Comparison of ENCODE assay signal across 26 cellular contexts in the genomic region with DNA sequence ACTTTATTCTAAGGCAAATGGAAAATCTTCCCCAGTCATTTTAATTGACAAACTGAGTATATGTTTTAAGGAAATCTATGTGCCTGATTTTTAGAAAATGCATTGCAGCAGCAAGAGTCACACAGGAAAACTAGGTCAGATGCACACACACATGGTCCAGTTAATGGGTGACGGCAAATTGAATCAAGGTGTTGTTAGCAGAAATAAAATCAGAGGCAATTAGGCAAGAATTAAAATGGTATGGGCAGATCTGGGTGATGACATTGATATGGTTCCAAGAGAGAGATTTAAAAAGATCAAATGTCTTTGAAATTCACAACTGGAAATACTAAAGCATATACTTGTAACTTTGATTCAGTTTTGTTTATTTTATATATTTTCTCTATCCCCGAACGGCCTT.
"Had no signal": no experiment of that assay in that cellular context is flagged by ENCODE, and none has a peak within 500 bp of the region (broad histone marks: within the 10 kb centered on the region; RNA-seq: fewer than 3 reads in every experiment).

No MANE protein-coding gene starts in this region.

- H3K4me2 ChIP-seq: hepatocyte had no signal

- DNase-seq: colonic mucosa; cortex of kidney; dermis blood vessel endothelial cell; dorsolateral prefrontal cortex; effector CD4-positive, alpha-beta T cell; effector CD8-positive, alpha-beta T cell; effector memory CD4-positive, alpha-beta T cell; effector memory CD8-positive, alpha-beta T cell; endodermal cell; erythroblast; esophagus squamous epithelium; foreskin fibroblast; foreskin keratinocyte; foreskin melanocyte; gastrocnemius medialis; glutamatergic neuron; head of caudate nucleus; heart left ventricle; heart right ventricle had no signal

- H2AFZ ChIP-seq: hepatocyte had no signal

- H3K4me3 ChIP-seq: colonic mucosa, coronary artery, dorsolateral prefrontal cortex, esophagus muscularis mucosa, esophagus squamous epithelium, gastrocnemius medialis, gastroesophageal sphincter, heart left ventricle, heart right ventricle, hepatocyte had no signal

- H3K4me1 Mint-ChIP-seq: endodermal cell had no signal

- H3K27ac Mint-ChIP-seq: dendritic cell treated with granulocyte-macrophage colony-stimulating factor and Interleukin-4, amounts not matched to agents 40 ng/mL and 50 ng/mL, for 4 days; effector memory CD8-positive, alpha-beta T cell; endodermal cell had no signal

- H3K4me1 ChIP-seq: colonic mucosa, esophagus muscularis mucosa, esophagus squamous epithelium, foreskin keratinocyte, gastrocnemius medialis, gastroesophageal sphincter, heart left ventricle, heart right ventricle had no signal

- H3K9me3 ChIP-seq: colonic mucosa, esophagus muscularis mucosa, esophagus squamous epithelium, gastrocnemius medialis, gastroesophageal sphincter, heart left ventricle, heart right ventricle had no signal

- H3K4me3 Mint-ChIP-seq: dendritic cell treated with granulocyte-macrophage colony-stimulating factor and Interleukin-4, amounts not matched to agents 40 ng/mL and 50 ng/mL, for 4 days; effector memory CD8-positive, alpha-beta T cell; endodermal cell had no signal

- H3K27me3 Mint-ChIP-seq: dendritic cell treated with granulocyte-macrophage colony-stimulating factor and Interleukin-4, amounts not matched to agents 40 ng/mL and 50 ng/mL, for 4 days; effector memory CD8-positive, alpha-beta T cell had no signal

- H3K27me3 ChIP-seq: colonic mucosa, dorsolateral prefrontal cortex, esophagus muscularis mucosa, esophagus squamous epithelium, foreskin keratinocyte, gastrocnemius medialis, gastroesophageal sphincter, heart left ventricle, heart right ventricle, hepatocyte had no signal

- ATAC-seq: effector memory CD8-positive, alpha-beta T cell; esophagus mucosa; foreskin keratinocyte; gastrocnemius medialis; gastroesophageal sphincter; heart left ventricle; heart right ventricle had no signal

- H3K9me3 Mint-ChIP-seq: dendritic cell treated with granulocyte-macrophage colony-stimulating factor and Interleukin-4, amounts not matched to agents 40 ng/mL and 50 ng/mL, for 4 days; endodermal cell had no signal

- H3K27ac ChIP-seq: colonic mucosa, coronary artery, dorsolateral prefrontal cortex, epithelial cell of prostate, esophagus muscularis mucosa, esophagus squamous epithelium, foreskin keratinocyte, gastrocnemius medialis, gastroesophageal sphincter, heart left ventricle, heart right ventricle, hepatocyte had no signal

- H3K79me2 ChIP-seq: hepatocyte had no signal

- H3K36me3 ChIP-seq: colonic mucosa, esophagus muscularis mucosa, esophagus squamous epithelium, gastrocnemius medialis, gastroesophageal sphincter, heart left ventricle, heart right ventricle had no signal
